In genomic region chr10:73743905-73744689, GRCh38 we compare ENCODE assay signal across 1 cellular context.
A peak's percentile ranks its signal among the peaks of the same experiment; 100 is the strongest.
TF ChIP-seq lines count a peak whose summit lies in the region.

TSS of gene SEC24C (plus strand) at chr10:73744372. CDS start at chr10:73746833, 2,461 bp downstream.

TF ChIP-seq in HepG2, 621 proteins besides CTCF, POLR2A, EP300 and RAD21 (continued from another document and continues in another):
- TF ChIP-seq ZNF503 (CRISPR knock-in tag; IDR thresholded peaks at IDR 0.05) (no peak), KLF6 (CRISPR knock-in tag; IDR thresholded peaks at IDR 0.05) (peak; percentile 85), ZNF280D (CRISPR knock-in tag; IDR thresholded peaks at IDR 0.05) (peak; percentile 75; the same call in 1 of the 2 replicates), ZNF607 (CRISPR knock-in tag; IDR thresholded peaks at IDR 0.05; ENCODE audit: borderline replicate concordance) (peak; percentile 73; the same call in 1 of the 2 replicates), TRAFD1 (CRISPR knock-in tag; IDR thresholded peaks at IDR 0.05; ENCODE audit: borderline replicate concordance) (no peak), ATF6 (CRISPR knock-in tag; conservative IDR thresholded peaks at IDR 0.05) (no peak), SUZ12 (IDR thresholded peaks at IDR 0.05; ENCODE audit: low read depth, low read length) (no peak), SNAPC4 (CRISPR knock-in tag; IDR thresholded peaks at IDR 0.05) (no peak), DMAP1 (CRISPR knock-in tag; IDR thresholded peaks at IDR 0.05) (peak; percentile 100), FOSL2 (CRISPR knock-in tag; IDR thresholded peaks at IDR 0.05) (peak; percentile 35; the same call in 1 of the 2 replicates), HNRNPH1 (optimal IDR thresholded peaks at IDR 0.05; ENCODE audit: low read depth, low read length) (no peak), ATF7-NPFF (CRISPR knock-in tag; IDR thresholded peaks at IDR 0.05; ENCODE audit: low read depth) (peak; percentile 82; the same call in 1 of the 2 replicates), HES4 (CRISPR knock-in tag; IDR thresholded peaks at IDR 0.05; ENCODE audit: borderline replicate concordance) (no peak), POGZ (CRISPR knock-in tag; IDR thresholded peaks at IDR 0.05) (no peak; the same call in 1 of the 2 replicates), SIX4 (CRISPR knock-in tag; IDR thresholded peaks at IDR 0.05) (no peak; the same call in 1 of the 2 replicates)
- TF ChIP-seq, protein P1, sequence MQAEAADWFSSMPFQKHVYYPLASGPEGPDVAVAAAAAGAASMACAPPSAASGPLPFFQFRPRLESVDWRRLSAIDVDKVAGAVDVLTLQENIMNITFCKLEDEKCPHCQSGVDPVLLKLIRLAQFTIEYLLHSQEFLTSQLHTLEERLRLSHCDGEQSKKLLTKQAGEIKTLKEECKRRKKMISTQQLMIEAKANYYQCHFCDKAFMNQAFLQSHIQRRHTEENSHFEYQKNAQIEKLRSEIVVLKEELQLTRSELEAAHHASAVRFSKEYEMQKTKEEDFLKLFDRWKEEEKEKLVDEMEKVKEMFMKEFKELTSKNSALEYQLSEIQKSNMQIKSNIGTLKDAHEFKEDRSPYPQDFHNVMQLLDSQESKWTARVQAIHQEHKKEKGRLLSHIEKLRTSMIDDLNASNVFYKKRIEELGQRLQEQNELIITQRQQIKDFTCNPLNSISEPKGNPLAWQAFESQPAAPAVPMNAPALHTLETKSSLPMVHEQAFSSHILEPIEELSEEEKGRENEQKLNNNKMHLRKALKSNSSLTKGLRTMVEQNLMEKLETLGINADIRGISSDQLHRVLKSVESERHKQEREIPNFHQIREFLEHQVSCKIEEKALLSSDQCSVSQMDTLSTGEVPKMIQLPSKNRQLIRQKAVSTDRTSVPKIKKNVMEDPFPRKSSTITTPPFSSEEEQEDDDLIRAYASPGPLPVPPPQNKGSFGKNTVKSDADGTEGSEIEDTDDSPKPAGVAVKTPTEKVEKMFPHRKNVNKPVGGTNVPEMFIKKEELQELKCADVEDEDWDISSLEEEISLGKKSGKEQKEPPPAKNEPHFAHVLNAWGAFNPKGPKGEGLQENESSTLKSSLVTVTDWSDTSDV (CRISPR knock-in tag; IDR thresholded peaks at IDR 0.05): no peak
- TF ChIP-seq, protein P2, sequence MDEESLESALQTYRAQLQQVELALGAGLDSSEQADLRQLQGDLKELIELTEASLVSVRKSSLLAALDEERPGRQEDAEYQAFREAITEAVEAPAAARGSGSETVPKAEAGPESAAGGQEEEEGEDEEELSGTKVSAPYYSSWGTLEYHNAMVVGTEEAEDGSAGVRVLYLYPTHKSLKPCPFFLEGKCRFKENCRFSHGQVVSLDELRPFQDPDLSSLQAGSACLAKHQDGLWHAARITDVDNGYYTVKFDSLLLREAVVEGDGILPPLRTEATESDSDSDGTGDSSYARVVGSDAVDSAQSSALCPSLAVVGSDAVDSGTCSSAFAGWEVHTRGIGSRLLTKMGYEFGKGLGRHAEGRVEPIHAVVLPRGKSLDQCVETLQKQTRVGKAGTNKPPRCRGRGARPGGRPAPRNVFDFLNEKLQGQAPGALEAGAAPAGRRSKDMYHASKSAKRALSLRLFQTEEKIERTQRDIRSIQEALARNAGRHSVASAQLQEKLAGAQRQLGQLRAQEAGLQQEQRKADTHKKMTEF (CRISPR knock-in tag; IDR thresholded peaks at IDR 0.05): peak; percentile 83
- TF ChIP-seq, protein P3, sequence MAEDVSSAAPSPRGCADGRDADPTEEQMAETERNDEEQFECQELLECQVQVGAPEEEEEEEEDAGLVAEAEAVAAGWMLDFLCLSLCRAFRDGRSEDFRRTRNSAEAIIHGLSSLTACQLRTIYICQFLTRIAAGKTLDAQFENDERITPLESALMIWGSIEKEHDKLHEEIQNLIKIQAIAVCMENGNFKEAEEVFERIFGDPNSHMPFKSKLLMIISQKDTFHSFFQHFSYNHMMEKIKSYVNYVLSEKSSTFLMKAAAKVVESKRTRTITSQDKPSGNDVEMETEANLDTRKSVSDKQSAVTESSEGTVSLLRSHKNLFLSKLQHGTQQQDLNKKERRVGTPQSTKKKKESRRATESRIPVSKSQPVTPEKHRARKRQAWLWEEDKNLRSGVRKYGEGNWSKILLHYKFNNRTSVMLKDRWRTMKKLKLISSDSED (CRISPR knock-in tag; IDR thresholded peaks at IDR 0.05): no peak
- TF ChIP-seq, protein P4, sequence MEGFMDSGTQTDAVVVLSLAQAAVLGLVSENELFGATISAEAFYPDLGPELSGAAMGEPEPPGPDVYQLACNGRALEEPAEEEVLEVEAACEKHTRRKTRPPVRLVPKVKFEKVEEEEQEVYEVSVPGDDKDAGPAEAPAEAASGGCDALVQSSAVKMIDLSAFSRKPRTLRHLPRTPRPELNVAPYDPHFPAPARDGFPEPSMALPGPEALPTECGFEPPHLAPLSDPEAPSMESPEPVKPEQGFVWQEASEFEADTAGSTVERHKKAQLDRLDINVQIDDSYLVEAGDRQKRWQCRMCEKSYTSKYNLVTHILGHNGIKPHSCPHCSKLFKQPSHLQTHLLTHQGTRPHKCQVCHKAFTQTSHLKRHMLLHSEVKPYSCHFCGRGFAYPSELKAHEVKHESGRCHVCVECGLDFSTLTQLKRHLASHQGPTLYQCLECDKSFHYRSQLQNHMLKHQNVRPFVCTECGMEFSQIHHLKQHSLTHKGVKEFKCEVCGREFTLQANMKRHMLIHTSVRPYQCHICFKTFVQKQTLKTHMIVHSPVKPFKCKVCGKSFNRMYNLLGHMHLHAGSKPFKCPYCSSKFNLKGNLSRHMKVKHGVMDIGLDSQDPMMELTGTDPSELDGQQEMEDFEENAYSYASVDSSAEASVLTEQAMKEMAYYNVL (CRISPR knock-in tag; IDR thresholded peaks at IDR 0.05; ENCODE audit: borderline replicate concordance): 0 out of 2 replicates have a peak, but pooled peaks have one; percentile 56
- TF ChIP-seq, protein P5, sequence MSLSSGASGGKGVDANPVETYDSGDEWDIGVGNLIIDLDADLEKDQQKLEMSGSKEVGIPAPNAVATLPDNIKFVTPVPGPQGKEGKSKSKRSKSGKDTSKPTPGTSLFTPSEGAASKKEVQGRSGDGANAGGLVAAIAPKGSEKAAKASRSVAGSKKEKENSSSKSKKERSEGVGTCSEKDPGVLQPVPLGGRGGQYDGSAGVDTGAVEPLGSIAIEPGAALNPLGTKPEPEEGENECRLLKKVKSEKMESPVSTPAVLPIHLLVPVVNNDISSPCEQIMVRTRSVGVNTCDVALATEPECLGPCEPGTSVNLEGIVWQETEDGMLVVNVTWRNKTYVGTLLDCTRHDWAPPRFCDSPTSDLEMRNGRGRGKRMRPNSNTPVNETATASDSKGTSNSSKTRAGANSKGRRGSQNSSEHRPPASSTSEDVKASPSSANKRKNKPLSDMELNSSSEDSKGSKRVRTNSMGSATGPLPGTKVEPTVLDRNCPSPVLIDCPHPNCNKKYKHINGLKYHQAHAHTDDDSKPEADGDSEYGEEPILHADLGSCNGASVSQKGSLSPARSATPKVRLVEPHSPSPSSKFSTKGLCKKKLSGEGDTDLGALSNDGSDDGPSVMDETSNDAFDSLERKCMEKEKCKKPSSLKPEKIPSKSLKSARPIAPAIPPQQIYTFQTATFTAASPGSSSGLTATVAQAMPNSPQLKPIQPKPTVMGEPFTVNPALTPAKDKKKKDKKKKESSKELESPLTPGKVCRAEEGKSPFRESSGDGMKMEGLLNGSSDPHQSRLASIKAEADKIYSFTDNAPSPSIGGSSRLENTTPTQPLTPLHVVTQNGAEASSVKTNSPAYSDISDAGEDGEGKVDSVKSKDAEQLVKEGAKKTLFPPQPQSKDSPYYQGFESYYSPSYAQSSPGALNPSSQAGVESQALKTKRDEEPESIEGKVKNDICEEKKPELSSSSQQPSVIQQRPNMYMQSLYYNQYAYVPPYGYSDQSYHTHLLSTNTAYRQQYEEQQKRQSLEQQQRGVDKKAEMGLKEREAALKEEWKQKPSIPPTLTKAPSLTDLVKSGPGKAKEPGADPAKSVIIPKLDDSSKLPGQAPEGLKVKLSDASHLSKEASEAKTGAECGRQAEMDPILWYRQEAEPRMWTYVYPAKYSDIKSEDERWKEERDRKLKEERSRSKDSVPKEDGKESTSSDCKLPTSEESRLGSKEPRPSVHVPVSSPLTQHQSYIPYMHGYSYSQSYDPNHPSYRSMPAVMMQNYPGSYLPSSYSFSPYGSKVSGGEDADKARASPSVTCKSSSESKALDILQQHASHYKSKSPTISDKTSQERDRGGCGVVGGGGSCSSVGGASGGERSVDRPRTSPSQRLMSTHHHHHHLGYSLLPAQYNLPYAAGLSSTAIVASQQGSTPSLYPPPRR (CRISPR knock-in tag; IDR thresholded peaks at IDR 0.05; ENCODE audit: borderline replicate concordance): no peak
